Comparison of ENCODE assay signal across 9 cellular contexts in genomic region chr10:17075510-17075909, GRCh38. TPM values are rescaled to one million over a fixed set of nuclear protein-coding genes. Genes with fewer than 3 reads are reported as not detected.
A peak's percentile ranks its signal among the peaks of the same experiment; 100 is the strongest.
DNase-seq lines count a peak whose midpoint lies in the region; FAIRE-seq and TF ChIP-seq lines count a peak whose summit lies in the region.
"Had no signal": no experiment of that assay in that cellular context is flagged by ENCODE, and none has a peak within 500 bp of the region (broad histone marks: within the 10 kb centered on the region; RNA-seq: fewer than 3 reads in every experiment).

No MANE protein-coding gene starts in this region.

- H3K36me3 ChIP-seq in brain microvascular endothelial cell (replicated peaks) (no peaks in the 10 kb centered on the region), kidney (ENCODE audit: control insufficient read depth in 1 of 2, insufficient read depth in 2 of 2, low read length in 2 of 2) (peaks cover 9 to 27% of the 10 kb centered on the region in 2 donors), tibial artery (no peaks in the 10 kb centered on the region), WERI-Rb-1 (no peaks in the 10 kb centered on the region)
- no peaks in the 10 kb centered on the region for H3K36me3 ChIP-seq in CD8-positive, alpha-beta memory T cell (ENCODE audit: insufficient read depth, low read length)

- no peak for TF ChIP-seq CTCF in brain microvascular endothelial cell (IDR thresholded peaks at IDR 0.05; ENCODE audit: low read depth, low read length, missing control alignments)
- no peak for TF ChIP-seq CTCF in kidney (IDR thresholded peaks at IDR 0.05; ENCODE audit: borderline replicate concordance, extremely low read depth, insufficient read depth)
- no peak for TF ChIP-seq CTCF in tibial artery (IDR thresholded peaks at IDR 0.05)
- no peak for TF ChIP-seq CTCF in WERI-Rb-1 (IDR thresholded peaks at IDR 0.05; ENCODE audit: low read depth, low read length)

- no peaks in the 10 kb centered on the region for H3K27me3 ChIP-seq in brain microvascular endothelial cell (replicated peaks)
- H3K27me3 ChIP-seq in tibial artery: no peaks in the 10 kb centered on the region
- no peaks in the 10 kb centered on the region for H3K27me3 ChIP-seq in WERI-Rb-1 (ENCODE audit: insufficient read depth, low read depth, severe bottlenecking)
- H3K27me3 ChIP-seq in CD8-positive, alpha-beta memory T cell (ENCODE audit: insufficient read depth, low read length, poor library complexity, severe bottlenecking): no peaks in the 10 kb centered on the region

- H3K4me1 Mint-ChIP-seq in CD8-positive, alpha-beta memory T cell: no peaks in the 10 kb centered on the region

- H3K9ac ChIP-seq in kidney (ENCODE audit: low read length in 2 of 2): no peak overlapping the region

- in situ Hi-C loops in brain microvascular endothelial cell (cut with HindIII; ENCODE audit: low pct_ligation_motif_present, low sequenced_read_pairs): no loop called here

- POLR2A ChIA-PET in CD8-positive, alpha-beta memory T cell (lab: Charles Lee): no interaction called here

- H3K4me3 ChIP-seq in brain microvascular endothelial cell (ENCODE audit: low read depth, low read length) (no peak overlapping the region), kidney (ENCODE audit: low read length in 2 of 2) (no peak overlapping the region), tibial artery (no peak overlapping the region), WERI-Rb-1 (ENCODE audit: low read depth, low read length) (no peak overlapping the region)
- no peak overlapping the region for H3K4me3 ChIP-seq in CD8-positive, alpha-beta memory T cell (ENCODE audit: low read length)

- H3K4me1 ChIP-seq in kidney (ENCODE audit: control insufficient read depth in 1 of 2, insufficient read depth in 1 of 2, low read depth in 1 of 2, low read length in 2 of 2): no peaks in the 10 kb centered on the region
- H3K4me1 ChIP-seq in tibial artery: peaks cover 0 to 30% (median 13%) of the 10 kb centered on the region in 4 donors
- H3K4me1 ChIP-seq in CD8-positive, alpha-beta memory T cell (ENCODE audit: insufficient read depth, low read length): no peaks in the 10 kb centered on the region

- H3K27me3 Mint-ChIP-seq in CD8-positive, alpha-beta memory T cell: peaks cover 0 to 4% of the 10 kb centered on the region in 2 donors

- no peaks in the 10 kb centered on the region for H3K9me3 ChIP-seq in kidney (ENCODE audit: control insufficient read depth in 1 of 2, low read length in 2 of 2)
- H3K9me3 ChIP-seq in tibial artery: no peaks in the 10 kb centered on the region
- H3K9me3 ChIP-seq in WERI-Rb-1 (ENCODE audit: severe bottlenecking): no peaks in the 10 kb centered on the region
- H3K9me3 ChIP-seq in CD8-positive, alpha-beta memory T cell (ENCODE audit: low read length): no peaks in the 10 kb centered on the region

- CTCF ChIA-PET in CD8-positive, alpha-beta memory T cell (lab: Charles Lee): no interaction called here

- DNase-seq in M059J (ENCODE audit: low read depth): peak; percentile 77
- peak; percentile 93 for DNase-seq in brain microvascular endothelial cell
- no peak for DNase-seq in kidney
- peak in 1 of 2 donors; percentile 32 for DNase-seq in tibial artery
- no peak for DNase-seq in WERI-Rb-1
- no peak for DNase-seq in CD8-positive, alpha-beta memory T cell
- DNase-seq in activated CD4-positive, alpha-beta T cell treated with anti-CD3 and anti-CD28 coated beads, Interleukin-2, amount 50 U/mL, for 1 hour: no peak
- no peak for DNase-seq in substantia nigra (lab: John Stamatoyannopoulos, UW)
- DNase-seq: activated T-cell treated with anti-CD3 and anti-CD28 coated beads, Interleukin-2, amount 50 U/mL, for 1 hour had no signal

- no peak overlapping the region for H3K27ac Mint-ChIP-seq in CD8-positive, alpha-beta memory T cell

- peak; percentile 51 for FAIRE-seq in kidney (lab: Jason Lieb, UNC)

- intact Hi-C loops in kidney (cut with DNase I): no loop called here
- intact Hi-C loops in tibial artery (cut with DNase I; ENCODE audit: low total_unique reads): loop anchor here (10.0 kb wide), 1 partner anchor 71 kb away; no protein-coding TSS in a partner anchor

- H3K9me3 Mint-ChIP-seq in CD8-positive, alpha-beta memory T cell: no peaks in the 10 kb centered on the region

- no peak overlapping the region for H3K4me3 Mint-ChIP-seq in CD8-positive, alpha-beta memory T cell

- H3K27ac ChIP-seq in brain microvascular endothelial cell (peak overlapping the region; percentile 96), kidney (ENCODE audit: low read depth in 2 of 2, low read length in 2 of 2) (no peak overlapping the region), tibial artery (peak overlapping the region; percentile 74 to 77), WERI-Rb-1 (no peak overlapping the region), substantia nigra (ENCODE audit: low read depth, low read length, poor library complexity, severe bottlenecking) (no peak overlapping the region)
- no peak overlapping the region for H3K27ac ChIP-seq in CD8-positive, alpha-beta memory T cell (ENCODE audit: low read depth, low read length)

- peaks cover 9 to 17% (median 9%) of the 10 kb centered on the region in 3 donors for H3K36me3 Mint-ChIP-seq in CD8-positive, alpha-beta memory T cell

RNA-seq across cellular contexts. Expression of gene CUBN, which starts 54.1 kb away (rescaled TPM):
- 0.27 and 2.0 TPM in 2 replicates for total RNA-seq in M059J (2014; rRNA removed; shearing (Covaris generic))
- total RNA-seq in kidney: 14.8 TPM
- 31.6 TPM for polyA plus RNA-seq in kidney (ENCODE audit: insufficient read depth, low read depth, low replicate concordance)
- total RNA-seq in CD8-positive, alpha-beta memory T cell: under 1 TPM; 0.73 to 0.92 TPM
- polyA plus RNA-seq in CD8-positive, alpha-beta memory T cell: 0.83 TPM

Comparison
In these comparisons a context has a peak if more than half of its experiments do, and no peak if none do; other contexts are left out.
1. DNase-seq: peak in M059J (single experiment) and brain microvascular endothelial cell (single experiment); none in kidney (single experiment), WERI-Rb-1 (single experiment), CD8-positive, alpha-beta memory T cell (0 of 5), activated CD4-positive, alpha-beta T cell treated with anti-CD3 and anti-CD28 coated beads, Interleukin-2, amount 50 U/mL, for 1 hour (single experiment) and substantia nigra (0 of 49).
2. H3K27ac ChIP-seq: peak in brain microvascular endothelial cell (single experiment) and tibial artery (2 of 2); none in kidney (0 of 2), WERI-Rb-1 (single experiment), CD8-positive, alpha-beta memory T cell (single experiment) and substantia nigra (single experiment).